14 cellular contexts compared by ENCODE assay signal in the genomic region with DNA sequence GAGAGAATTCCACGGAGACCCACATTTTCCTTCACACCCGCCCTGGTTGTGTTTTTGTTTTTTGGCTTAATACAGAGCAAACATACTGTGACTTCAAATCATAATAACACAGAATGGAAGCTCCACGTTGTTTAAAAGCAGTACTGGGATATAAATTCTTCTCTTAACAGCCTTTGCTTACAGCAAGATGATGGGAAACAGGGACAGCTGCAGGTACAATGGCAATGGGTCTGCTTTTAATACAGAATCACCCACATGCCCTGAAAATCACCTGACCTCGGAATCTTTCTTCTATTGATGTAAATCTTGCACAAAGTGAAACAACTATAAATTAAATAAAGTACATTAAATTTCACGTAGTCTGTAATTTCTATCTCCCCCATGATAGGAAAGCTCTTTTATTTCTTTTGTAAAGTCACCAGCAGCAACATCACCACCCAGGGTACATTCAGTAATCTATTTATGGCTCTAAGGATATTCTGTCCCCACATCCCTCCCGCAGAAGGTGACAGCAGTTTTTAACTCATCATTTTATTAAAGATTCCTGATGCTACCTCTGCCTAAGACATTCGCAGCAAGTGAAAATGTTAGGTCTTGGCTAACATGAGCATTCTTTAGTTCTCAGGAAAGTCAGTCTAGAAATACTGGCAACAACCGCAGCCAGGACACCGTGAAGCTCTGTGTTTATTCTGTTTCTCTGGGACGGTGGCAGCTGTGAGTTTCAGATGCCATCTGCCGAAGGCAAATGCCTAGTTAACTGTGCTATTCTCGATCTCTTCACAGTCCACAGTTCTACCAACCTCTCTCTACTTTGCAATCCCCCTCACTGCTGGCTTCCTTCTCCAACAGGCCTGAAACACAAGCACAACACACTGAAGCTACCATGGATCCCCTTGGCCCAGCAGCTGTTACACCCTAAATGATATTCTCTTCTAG.
A peak's percentile ranks its signal among the peaks of the same experiment; 100 is the strongest.
DNase-seq lines count a peak whose midpoint lies in the region; ATAC-seq and TF ChIP-seq lines count a peak whose summit lies in the region.
"Had no signal": no experiment of that assay in that cellular context is flagged by ENCODE, and none has a peak within 500 bp of the region (broad histone marks: within the 10 kb centered on the region; RNA-seq: fewer than 3 reads in every experiment).

No MANE protein-coding gene starts in this region.

- no peak for TF ChIP-seq POLR2A in GM18505 (IDR thresholded peaks at IDR 0.05; ENCODE audit: borderline replicate concordance, extremely low read depth, insufficient read depth, insufficient read length)

- peak overlapping the region in 1 of 3 experiments; percentile 3 for H3K4me3 Mint-ChIP-seq in nephron
- H3K4me3 Mint-ChIP-seq in naive thymus-derived CD4-positive, alpha-beta T cell = no peak overlapping the region
- H3K4me3 Mint-ChIP-seq: activated CD4-positive, alpha-beta T cell treated with anti-CD3 and anti-CD28 coated beads, Interleukin-2, amount 10 ng/mL, durations not matched to agents 24 days and 14 days had no signal

- H3K4me3 ChIP-seq in naive thymus-derived CD4-positive, alpha-beta T cell (ENCODE audit: low read length) = no peak overlapping the region
- H3K4me3 ChIP-seq in trophoblast cell (ENCODE audit: low read depth, low read length) = no peak overlapping the region
- H3K4me3 ChIP-seq: BLaER1 treated with 17β-estradiol and CSF1 and Interleukin-3, amounts not matched to agents 10 nM and 100 nM had no signal

- no peak overlapping the region for H2AFZ ChIP-seq in trophoblast cell (ENCODE audit: insufficient read depth, low read length, poor library complexity)

- H3K4me2 ChIP-seq in trophoblast cell (ENCODE audit: low read length) = no peak overlapping the region

- H3K27me3 Mint-ChIP-seq in nephron (ENCODE audit: low read depth) = no peaks in the 10 kb centered on the region
- no peaks in the 10 kb centered on the region for H3K27me3 Mint-ChIP-seq in naive thymus-derived CD4-positive, alpha-beta T cell
- H3K27me3 Mint-ChIP-seq: activated CD4-positive, alpha-beta T cell treated with anti-CD3 and anti-CD28 coated beads, Interleukin-2, amount 10 ng/mL, durations not matched to agents 24 days and 14 days had no signal

- no peak overlapping the region for H3K4ac ChIP-seq in trophoblast cell (ENCODE audit: low read depth, low read length)

- no peak overlapping the region for H3K9ac ChIP-seq in trophoblast cell (ENCODE audit: low read length)
- H3K9ac ChIP-seq: BLaER1 treated with 17β-estradiol and CSF1 and Interleukin-3, amounts not matched to agents 10 nM and 100 nM had no signal

- no peak overlapping the region for H3K18ac ChIP-seq in trophoblast cell (ENCODE audit: low read length)

- H3K27ac ChIP-seq in cingulate gyrus (ENCODE audit: low read depth, low read length) (peak overlapping the region; percentile 10), trophoblast cell (ENCODE audit: low read depth, low read length) (no peak overlapping the region)
- H3K27ac ChIP-seq in naive thymus-derived CD4-positive, alpha-beta T cell (ENCODE audit: low read depth, low read length) = no peak overlapping the region

- no peaks in the 10 kb centered on the region for H3K9me3 Mint-ChIP-seq in nephron
- H3K9me3 Mint-ChIP-seq in naive thymus-derived CD4-positive, alpha-beta T cell = peaks cover 0 to 1% (median 0%) of the 10 kb centered on the region in 11 donors

- no peak overlapping the region for H2BK120ac ChIP-seq in trophoblast cell (ENCODE audit: insufficient read depth, low read length, poor library complexity)

- H3K9me3 ChIP-seq in naive thymus-derived CD4-positive, alpha-beta T cell (ENCODE audit: control insufficient read depth in 2 of 3, low read length in 3 of 3) = no peaks in the 10 kb centered on the region
- H3K9me3 ChIP-seq in trophoblast cell (ENCODE audit: insufficient read depth, low read depth, low read length) = no peaks in the 10 kb centered on the region

- no peak overlapping the region for H4K8ac ChIP-seq in trophoblast cell (ENCODE audit: low read depth, low read length)

- no peak for TF ChIP-seq CTCF in nephron (IDR thresholded peaks at IDR 0.05; ENCODE audit: unreplicated experiment in 3 of 3)

- DNase-seq in naive thymus-derived CD4-positive, alpha-beta T cell = no peak
- DNase-seq in COLO668 (lab: John Stamatoyannopoulos, UW; ENCODE audit: unreplicated experiment) (no peak), trophoblast cell (no peak)
- DNase-seq: activated CD4-positive, alpha-beta T cell treated with anti-CD3 and anti-CD28 coated beads, Interleukin-2, amount 10 ng/mL, durations not matched to agents 24 days and 14 days; activated naive CD4-positive, alpha-beta T cell treated with anti-CD3 and anti-CD28 coated beads, Interleukin-2, amount 50 U/mL, for 16 hours; effector memory CD4-positive, alpha-beta T cell; H7; NCI-H1417 treated with DMSO at 0.1 percent for 48 hours had no signal

- H2BK12ac ChIP-seq in trophoblast cell (ENCODE audit: low read length) = no peak overlapping the region

- H4K12ac ChIP-seq in trophoblast cell (ENCODE audit: low read depth, low read length) = no peak overlapping the region

- H3K4me1 Mint-ChIP-seq in nephron = peaks cover 64% of the 10 kb centered on the region
- peaks cover 0 to 35% (median 0%) of the 10 kb centered on the region in 7 donors for H3K4me1 Mint-ChIP-seq in naive thymus-derived CD4-positive, alpha-beta T cell

- peaks cover 0 to 7% (median 0%) of the 10 kb centered on the region in 3 experiments for H3K36me3 ChIP-seq in naive thymus-derived CD4-positive, alpha-beta T cell (ENCODE audit: control insufficient read depth in 2 of 3, insufficient read depth in 3 of 3, low read length in 3 of 3)
- peaks cover 2 to 8% of the 10 kb centered on the region in 2 experiments for H3K36me3 ChIP-seq in trophoblast cell (ENCODE audit: control insufficient read depth in 1 of 2, insufficient read depth in 2 of 2, low read length in 2 of 2)

- H3K36me3 Mint-ChIP-seq in nephron (ENCODE audit: low read depth) = peaks cover 80% of the 10 kb centered on the region
- peaks cover 19 to 78% (median 52%) of the 10 kb centered on the region in 5 donors for H3K36me3 Mint-ChIP-seq in naive thymus-derived CD4-positive, alpha-beta T cell

- H3K27ac Mint-ChIP-seq in nephron = peak overlapping the region; percentile 31 to 65 (median 51)
- H3K27ac Mint-ChIP-seq in naive thymus-derived CD4-positive, alpha-beta T cell = peak overlapping the region in 1 of 9 donors; percentile 12
- H3K27ac Mint-ChIP-seq: activated CD4-positive, alpha-beta T cell treated with anti-CD3 and anti-CD28 coated beads, Interleukin-2, amount 10 ng/mL, durations not matched to agents 24 days and 14 days had no signal

- no peak overlapping the region for H3K23ac ChIP-seq in trophoblast cell (ENCODE audit: low read length)

- peak; percentile 70 for ATAC-seq in GM18505 (IDR thresholded peaks at IDR 0.05; ENCODE audit: unreplicated experiment)
- ATAC-seq in HG03139 (IDR thresholded peaks at IDR 0.05; ENCODE audit: unreplicated experiment) = peak; percentile 39
- no peak for ATAC-seq in naive thymus-derived CD4-positive, alpha-beta T cell
- ATAC-seq in esophagus mucosa = no peak

- H3K79me1 ChIP-seq in trophoblast cell (ENCODE audit: low read length) = peaks cover 1% of the 10 kb centered on the region

- H2AK5ac ChIP-seq in trophoblast cell (ENCODE audit: low read length) = no peak overlapping the region

- H3K79me2 ChIP-seq in trophoblast cell (ENCODE audit: control insufficient read depth, insufficient read depth, low read length, poor library complexity) = peaks cover 1% of the 10 kb centered on the region

- WGBS in trophoblast cell (ENCODE audit: extremely low coverage, insufficient coverage, insufficient read length) = no CpG with 5 or more reads among the region's 12 CpGs

- no peak overlapping the region for H4K91ac ChIP-seq in trophoblast cell (ENCODE audit: low read depth, low read length)

- intact Hi-C loops in naive thymus-derived CD4-positive, alpha-beta T cell (cut with micrococcal nuclease) = no loop called here

- H2BK5ac ChIP-seq in trophoblast cell (ENCODE audit: low read depth, low read length, poor library complexity) = no peak overlapping the region

- H3K14ac ChIP-seq in trophoblast cell (ENCODE audit: low read length) = no peak overlapping the region

- CTCF ChIA-PET in naive thymus-derived CD4-positive, alpha-beta T cell (lab: Charles Lee) = no interaction called here

- no peaks in the 10 kb centered on the region for H3K4me1 ChIP-seq in naive thymus-derived CD4-positive, alpha-beta T cell (ENCODE audit: control insufficient read depth in 2 of 2, insufficient read depth in 2 of 2, low read length in 2 of 2)
- peaks cover 0 to 2% of the 10 kb centered on the region in 2 experiments for H3K4me1 ChIP-seq in trophoblast cell (ENCODE audit: control insufficient read depth in 1 of 2, insufficient read depth in 2 of 2, low read length in 2 of 2)

- POLR2A ChIA-PET in naive thymus-derived CD4-positive, alpha-beta T cell (lab: Charles Lee) = no interaction called here

- no peaks in the 10 kb centered on the region for H3K27me3 ChIP-seq in naive thymus-derived CD4-positive, alpha-beta T cell (ENCODE audit: control insufficient read depth in 2 of 2, insufficient read depth in 2 of 2, low read length in 2 of 2)
- H3K27me3 ChIP-seq in trophoblast cell (ENCODE audit: insufficient read depth, low read length) = no peaks in the 10 kb centered on the region
- H3K27me3 ChIP-seq: BLaER1 treated with 17β-estradiol and CSF1 and Interleukin-3, amounts not matched to agents 10 nM and 100 nM had no signal

Comparison
In these comparisons a context has a peak if more than half of its experiments do, and no peak if none do; other contexts are left out.
1. ATAC-seq: peak in GM18505 (single experiment) and HG03139 (single experiment); none in naive thymus-derived CD4-positive, alpha-beta T cell (single experiment) and esophagus mucosa (single experiment).